1 cellular context compared by ENCODE assay signal in genomic region chr4:62531731-62532130, GRCh38.
TF ChIP-seq lines count a peak whose summit lies in the region.

No MANE protein-coding gene starts in this region.

TF ChIP-seq in K562, 482 proteins besides CTCF, POLR2A, EP300 and RAD21 (continued from another document):
- no peak for TF ChIP-seq THAP12 (CRISPR knock-in tag; IDR thresholded peaks at IDR 0.05)
- no peak for TF ChIP-seq ZFP36 (IDR thresholded peaks at IDR 0.05; ENCODE audit: low read depth, low read length, partially characterized antibody)
- TF ChIP-seq RFX1 (IDR thresholded peaks at IDR 0.05): peak; percentile 43
- TF ChIP-seq ZNF639 (CRISPR knock-in tag; conservative IDR thresholded peaks at IDR 0.05 in 1 of 2, IDR thresholded peaks at IDR 0.05 in 1 of 2): no peak
TF ChIP-seq in K562: peak in this region for 1.
